20 cellular contexts compared by ENCODE assay signal in the genomic region with DNA sequence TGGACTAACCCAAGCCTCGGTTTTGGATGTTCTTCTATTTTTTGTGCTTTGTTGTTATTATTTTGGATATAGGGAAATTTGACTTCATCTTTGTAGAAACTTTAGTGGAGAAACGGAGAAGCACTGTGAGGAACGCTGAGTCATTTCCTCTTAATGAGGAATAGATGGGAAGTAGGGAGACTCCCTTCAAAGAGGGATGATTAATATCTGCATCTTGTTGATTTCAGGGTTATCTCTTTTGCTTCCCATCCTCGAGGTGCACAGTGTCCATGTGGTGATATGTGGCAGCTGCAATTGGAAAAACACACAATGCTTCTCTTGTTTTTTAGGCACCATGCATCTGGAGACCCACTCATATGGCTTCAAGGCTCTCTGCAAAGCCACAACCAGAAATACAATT.
"Had no signal": no experiment of that assay in that cellular context is flagged by ENCODE, and none has a peak within 500 bp of the region (broad histone marks: within the 10 kb centered on the region; RNA-seq: fewer than 3 reads in every experiment).

No MANE protein-coding gene starts in this region.

- DNase-seq: dorsolateral prefrontal cortex; effector CD4-positive, alpha-beta T cell; endodermal cell; heart left ventricle; kidney; mucosa of descending colon; naive B cell; pancreas; right lobe of liver; small intestine; stimulated activated CD4-positive, alpha-beta T cell treated with anti-CD3 and anti-CD28 coated beads, Interleukin-15, amount 100 ng/mL, for 24 hours; stimulated activated CD4-positive, alpha-beta T cell treated with anti-CD3 and anti-CD28 coated beads, Interleukin-2, amount 100 ng/mL, for 48 hours; stimulated activated naive CD4-positive, alpha-beta T cell; stomach; thyroid gland; trophoblast cell had no signal

- ATAC-seq: esophagus mucosa; gastroesophageal sphincter; heart left ventricle; left lobe of liver; mucosa of descending colon; natural killer cell treated with Interleukin-12 subunit alpha and Interleukin-12 subunit beta and Interleukin-15 and Interleukin-18, amount 100 ng/mL, for 72 hours; pancreas; right lobe of liver had no signal
